Comparison of ENCODE assay signal across 34 cellular contexts in the genomic region with DNA sequence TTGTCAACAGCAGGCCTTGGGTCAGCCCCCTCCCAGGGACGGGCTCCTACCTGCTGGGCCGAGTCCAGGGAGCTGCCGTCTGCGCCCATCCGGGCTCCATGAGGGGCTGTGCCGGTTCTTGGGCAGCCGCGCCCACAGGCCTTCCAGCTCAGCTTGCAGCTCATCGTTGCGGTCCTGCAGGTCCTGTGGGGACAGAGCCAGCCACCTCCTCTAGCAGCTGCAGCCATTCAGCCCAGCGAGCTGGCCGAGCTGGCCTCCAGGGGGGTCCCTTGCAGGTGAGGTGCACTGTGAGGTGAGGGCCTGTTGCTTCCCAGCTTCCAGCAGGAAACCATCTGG.
"Had no signal": no experiment of that assay in that cellular context is flagged by ENCODE, and none has a peak within 500 bp of the region (broad histone marks: within the 10 kb centered on the region; RNA-seq: fewer than 3 reads in every experiment).

No MANE protein-coding gene starts in this region.

- H3K27me3 ChIP-seq: MG63, SJSA1 had no signal

- H3K27ac Mint-ChIP-seq: activated CD4-positive, alpha-beta memory T cell treated with anti-CD3 and anti-CD28 coated beads, Interleukin-2, amount 10 ng/mL, durations not matched to agents 7 days and 5 days; activated naive CD4-positive, alpha-beta T cell treated with anti-CD3 and anti-CD28 coated beads for 36 hours; activated naive CD8-positive, alpha-beta T cell; activated naive CD8-positive, alpha-beta T cell treated with anti-CD3 and anti-CD28 coated beads, Interleukin-2, amount 50 U/mL, for 24 hours; activated T-cell treated with anti-CD3 and anti-CD28 coated beads, Interleukin-2, amount 50 U/mL, for 24 hours; activated T-helper 2 cell treated with anti-CD3 and anti-CD28 coated beads, Interferon-gamma antibody, Interleukin-2, Interleukin-4, amounts not matched to agents 10 μg/mL and 5 μg/mL and 100 μg/mL, durations not matched to agents 14 hours and 24 hours and 36 hours; brain; T-helper 1 cell treated with Interleukin-12 subunit alpha and Interleukin-12 subunit beta and Interleukin-4 antibody, amounts not matched to agents 30 μg/mL and 1 μg/mL, for 36 hours; T-helper 2 cell treated with Interferon-gamma antibody and Interleukin-4, amounts not matched to agents 5 μg/mL and 100 μg/mL, for 36 hours had no signal

- H3K4me3 ChIP-seq: MG63, PC-9, SJSA1 had no signal

- H3K27ac ChIP-seq: PC-9, SJSA1 had no signal

- DNase-seq: activated CD4-positive, alpha-beta memory T cell treated with anti-CD3 and anti-CD28 coated beads, Interleukin-2, amount 10 ng/mL, durations not matched to agents 7 days and 5 days; activated CD4-positive, alpha-beta T cell treated with anti-CD3 and anti-CD28 coated beads for 4 hours; activated CD4-positive, alpha-beta T cell treated with anti-CD3 and anti-CD28 coated beads, Interleukin-2, amount 50 U/mL, for 1 hour; activated CD4-positive, CD25-positive, alpha-beta regulatory T cell treated with anti-CD3 and anti-CD28 coated beads, Interleukin-2, amount 50 U/mL, for 72 hours; activated gamma-delta T cell treated with Interleukin-2 at 50 U/mL for 16 hours; activated naive CD4-positive, alpha-beta T cell treated with anti-CD3 and anti-CD28 coated beads for 36 hours; activated naive CD8-positive, alpha-beta T cell treated with anti-CD3 and anti-CD28 coated beads, Interleukin-2, amount 50 U/mL, for 24 hours; activated T-cell treated with anti-CD3 and anti-CD28 coated beads, Interleukin-2, amount 50 U/mL, for 24 hours; anterior cingulate cortex; caudate nucleus; cerebellar nuclear complex; Kasumi-1; KG1; MG63; MV-4-11; NCI-H1092; NCI-H1436 treated with DMSO at 0.1 percent for 48 hours; NCI-H1694 treated with DMSO at 0.1 percent for 48 hours; NCI-H2029; NCI-H2107; NCI-H2171; NCI-H510A; NCI-H526; NCI-H748 treated with DMSO at 0.1 percent for 48 hours; NK-92 treated with Interleukin-12 subunit alpha and Interleukin-12 subunit beta, amount 100 ng/mL, for 24 hours; PC-9; SHP77 treated with DMSO at 0.1 percent for 48 hours; SK-N-SH had no signal

- H3K4me3 Mint-ChIP-seq: activated CD4-positive, alpha-beta memory T cell treated with anti-CD3 and anti-CD28 coated beads, Interleukin-2, amount 10 ng/mL, durations not matched to agents 7 days and 5 days; activated naive CD4-positive, alpha-beta T cell treated with anti-CD3 and anti-CD28 coated beads for 36 hours; activated naive CD8-positive, alpha-beta T cell; activated naive CD8-positive, alpha-beta T cell treated with anti-CD3 and anti-CD28 coated beads, Interleukin-2, amount 50 U/mL, for 24 hours; activated T-cell treated with anti-CD3 and anti-CD28 coated beads, Interleukin-2, amount 50 U/mL, for 24 hours; brain; T-helper 1 cell treated with Interleukin-12 subunit alpha and Interleukin-12 subunit beta and Interleukin-4 antibody, amounts not matched to agents 30 μg/mL and 1 μg/mL, for 36 hours; T-helper 2 cell treated with Interferon-gamma antibody and Interleukin-4, amounts not matched to agents 5 μg/mL and 100 μg/mL, for 36 hours had no signal

- H3K9ac ChIP-seq: SK-N-SH had no signal

- ATAC-seq: activated naive CD8-positive, alpha-beta T cell treated with anti-CD3 and anti-CD28 coated beads, Interleukin-2, amount 50 U/mL, for 24 hours had no signal

- H3K36me3 ChIP-seq: MG63 had no signal

- H3K9me3 Mint-ChIP-seq: activated CD4-positive, alpha-beta memory T cell treated with anti-CD3 and anti-CD28 coated beads, Interleukin-2, amount 10 ng/mL, durations not matched to agents 7 days and 5 days; activated naive CD4-positive, alpha-beta T cell treated with anti-CD3 and anti-CD28 coated beads for 36 hours; activated naive CD8-positive, alpha-beta T cell treated with anti-CD3 and anti-CD28 coated beads, Interleukin-2, amount 50 U/mL, for 24 hours; activated T-cell treated with anti-CD3 and anti-CD28 coated beads, Interleukin-2, amount 50 U/mL, for 24 hours; activated T-helper 2 cell treated with anti-CD3 and anti-CD28 coated beads, Interferon-gamma antibody, Interleukin-2, Interleukin-4, amounts not matched to agents 10 μg/mL and 5 μg/mL and 100 μg/mL, durations not matched to agents 14 hours and 24 hours and 36 hours; brain; T-helper 1 cell treated with Interleukin-12 subunit alpha and Interleukin-12 subunit beta and Interleukin-4 antibody, amounts not matched to agents 30 μg/mL and 1 μg/mL, for 36 hours; T-helper 2 cell treated with Interferon-gamma antibody and Interleukin-4, amounts not matched to agents 5 μg/mL and 100 μg/mL, for 36 hours had no signal

- H3K27me3 Mint-ChIP-seq: activated CD4-positive, alpha-beta memory T cell treated with anti-CD3 and anti-CD28 coated beads, Interleukin-2, amount 10 ng/mL, durations not matched to agents 7 days and 5 days; activated naive CD8-positive, alpha-beta T cell; activated naive CD8-positive, alpha-beta T cell treated with anti-CD3 and anti-CD28 coated beads, Interleukin-2, amount 50 U/mL, for 24 hours; activated T-cell treated with anti-CD3 and anti-CD28 coated beads, Interleukin-2, amount 50 U/mL, for 24 hours; brain had no signal

- H3K4me2 ChIP-seq: PC-9, SK-N-SH had no signal

- H3K36me3 Mint-ChIP-seq: activated naive CD8-positive, alpha-beta T cell had no signal

- H2AFZ ChIP-seq: PC-9 had no signal

- H3K9me3 ChIP-seq: MG63, SJSA1, SK-N-SH had no signal
